34 cellular contexts compared by ENCODE assay signal in the genomic region with DNA sequence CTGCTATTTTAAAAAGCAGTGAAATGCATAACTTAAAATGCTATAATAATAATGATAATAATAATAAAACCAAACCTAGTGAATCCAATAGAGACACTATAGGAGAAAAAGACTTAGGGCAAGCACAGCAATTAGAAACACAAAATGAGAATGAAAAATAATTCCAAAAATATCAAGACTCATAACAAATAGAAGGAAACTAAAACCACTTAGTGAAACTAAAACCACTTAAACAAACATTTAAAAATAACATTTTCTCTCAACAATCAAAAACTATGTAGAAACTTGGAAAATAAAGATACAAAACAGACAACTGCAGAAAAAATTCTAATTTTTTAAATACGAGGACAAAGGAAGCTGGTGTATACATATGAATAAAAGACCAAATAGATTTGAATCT.
"Had no signal": no experiment of that assay in that cellular context is flagged by ENCODE, and none has a peak within 500 bp of the region (broad histone marks: within the 10 kb centered on the region; RNA-seq: fewer than 3 reads in every experiment).

No MANE protein-coding gene starts in this region.

- H3K4me1 Mint-ChIP-seq: activated CD4-positive, alpha-beta memory T cell treated with anti-CD3 and anti-CD28 coated beads, Interleukin-2, amount 10 ng/mL, durations not matched to agents 7 days and 5 days; activated CD8-positive, alpha-beta memory T cell treated with anti-CD3 and anti-CD28 coated beads, Interleukin-2, amount 10 ng/mL, durations not matched to agents 7 days and 5 days; activated naive CD8-positive, alpha-beta T cell treated with anti-CD3 and anti-CD28 coated beads for 36 hours; T-cell; T-helper 17 cell had no signal

- ATAC-seq: activated CD8-positive, alpha-beta memory T cell treated with anti-CD3 and anti-CD28 coated beads, Interleukin-2, amount 10 ng/mL, durations not matched to agents 7 days and 5 days; T-cell; T-helper 17 cell had no signal

- H3K9me2 ChIP-seq: SK-N-SH had no signal

- H3K9ac ChIP-seq: SK-N-SH had no signal

- FAIRE-seq: colon had no signal

- H3K27ac ChIP-seq: brain microvascular endothelial cell, Peyer's patch, SJSA1, VCaP had no signal

- H3K4me3 Mint-ChIP-seq: activated CD4-positive, alpha-beta memory T cell treated with anti-CD3 and anti-CD28 coated beads, Interleukin-2, amount 10 ng/mL, durations not matched to agents 7 days and 5 days; activated CD8-positive, alpha-beta memory T cell treated with anti-CD3 and anti-CD28 coated beads, Interleukin-2, amount 10 ng/mL, durations not matched to agents 7 days and 5 days; activated naive CD8-positive, alpha-beta T cell treated with anti-CD3 and anti-CD28 coated beads for 36 hours; T-cell; T-helper 17 cell had no signal

- H3K27ac Mint-ChIP-seq: activated CD4-positive, alpha-beta memory T cell treated with anti-CD3 and anti-CD28 coated beads, Interleukin-2, amount 10 ng/mL, durations not matched to agents 7 days and 5 days; activated CD8-positive, alpha-beta memory T cell treated with anti-CD3 and anti-CD28 coated beads, Interleukin-2, amount 10 ng/mL, durations not matched to agents 7 days and 5 days; activated naive CD8-positive, alpha-beta T cell treated with anti-CD3 and anti-CD28 coated beads for 36 hours; T-cell; T-helper 17 cell had no signal

- H3K27me3 ChIP-seq: brain microvascular endothelial cell, Peyer's patch, SJSA1 had no signal

- H3K4me2 ChIP-seq: SK-N-SH had no signal

- H3K9me3 ChIP-seq: Peyer's patch, SJSA1 had no signal

- H3K36me3 ChIP-seq: brain microvascular endothelial cell, Peyer's patch, SJSA1 had no signal

- H3K27me3 Mint-ChIP-seq: activated CD4-positive, alpha-beta memory T cell treated with anti-CD3 and anti-CD28 coated beads, Interleukin-2, amount 10 ng/mL, durations not matched to agents 7 days and 5 days; activated CD8-positive, alpha-beta memory T cell treated with anti-CD3 and anti-CD28 coated beads, Interleukin-2, amount 10 ng/mL, durations not matched to agents 7 days and 5 days; activated naive CD8-positive, alpha-beta T cell treated with anti-CD3 and anti-CD28 coated beads for 36 hours; T-helper 17 cell had no signal

- DNase-seq: activated CD4-positive, alpha-beta memory T cell treated with anti-CD3 and anti-CD28 coated beads, Interleukin-2, amount 10 ng/mL, durations not matched to agents 7 days and 5 days; activated CD4-positive, alpha-beta T cell treated with anti-CD3 and anti-CD28 coated beads for 1 hour; activated CD4-positive, alpha-beta T cell treated with anti-CD3 and anti-CD28 coated beads for 48 hours; activated CD4-positive, CD25-positive, alpha-beta regulatory T cell; activated CD8-positive, alpha-beta memory T cell treated with anti-CD3 and anti-CD28 coated beads for 24 hours; activated CD8-positive, alpha-beta memory T cell treated with anti-CD3 and anti-CD28 coated beads, Interleukin-2, amount 10 ng/mL, durations not matched to agents 7 days and 5 days; activated CD8-positive, alpha-beta memory T cell treated with anti-CD3 and anti-CD28 coated beads, Interleukin-2, amount 50 U/mL, for 48 hours; activated effector memory CD4-positive, alpha-beta T cell treated with Interleukin-2 at 50 U/mL for 16 hours; activated naive CD4-positive, alpha-beta T cell treated with anti-CD3 and anti-CD28 coated beads, Interleukin-2, amount 50 U/mL, for 16 hours; activated naive CD8-positive, alpha-beta T cell treated with anti-CD3 and anti-CD28 coated beads for 36 hours; activated T-cell treated with anti-CD3 and anti-CD28 coated beads, Interleukin-2, amount 50 U/mL, for 48 hours; amniotic stem cell; aorta; brain microvascular endothelial cell; central memory CD4-positive, alpha-beta T cell; NCI-H1105; NCI-H1417 treated with DMSO at 0.1 percent for 48 hours; NCI-H187 treated with DMSO at 0.1 percent for 48 hours; NCI-H2081; NCI-H2171 treated with DMSO at 0.1 percent for 48 hours; NCI-H2227 treated with DMSO at 0.1 percent for 48 hours; NCI-H446 treated with DMSO at 0.1 percent for 48 hours; NCI-H524; NCI-H69; NCI-H82; Peyer's patch; RPMI8226; SHP77 treated with DMSO at 0.1 percent for 48 hours; SK-N-SH; T-cell; T-helper 17 cell had no signal

- H3K4me1 ChIP-seq: Peyer's patch, SJSA1 had no signal

- H3K36me3 Mint-ChIP-seq: activated naive CD8-positive, alpha-beta T cell treated with anti-CD3 and anti-CD28 coated beads for 36 hours; T-cell had no signal

- H3K4me3 ChIP-seq: Peyer's patch, SJSA1 had no signal
